In genomic region chr1:174159253-174160108, GRCh38 we compare ENCODE assay signal across 8 cellular contexts. TPM values are rescaled to one million over a fixed set of nuclear protein-coding genes. Genes with fewer than 3 reads are reported as not detected.
DNase-seq lines count a peak whose midpoint lies in the region; ATAC-seq and TF ChIP-seq lines count a peak whose summit lies in the region.

RABGAP1L (plus strand) TSS chr1:174159520.

- TF ChIP-seq POLR2A in Peyer's patch (IDR thresholded peaks at IDR 0.05), result peak; percentile 94 to 96

- H3K27ac ChIP-seq in KMS-11 (peak within 1 kb of the TSS; percentile 66), Peyer's patch (peak within 1 kb of the TSS; percentile 90 to 100 (median 98)), muscle layer of colon (ENCODE audit: low read depth, low read length) (peak within 1 kb of the TSS; percentile 87)

- no peaks in the 10 kb centered on the region for H3K9me3 ChIP-seq in Peyer's patch
- H3K9me3 ChIP-seq in muscle layer of colon (ENCODE audit: low read length), result no peaks in the 10 kb centered on the region

- no peaks in the 10 kb centered on the region for H4K20me1 ChIP-seq in KMS-11 (ENCODE audit: insufficient read depth)

- H3K9ac ChIP-seq in KMS-11 (peak within 1 kb of the TSS; percentile 76), muscle layer of colon (ENCODE audit: low read length) (peak within 1 kb of the TSS; percentile 66)

- DNase-seq in DMS53 (lab: John Stamatoyannopoulos, UW) (peak; percentile 98), Peyer's patch (peak; percentile 91 to 97 (median 96))
- DNase-seq in activated T-cell treated with anti-CD3 and anti-CD28 coated beads, Interleukin-2, amount 50 U/mL, for 48 hours, result peak; percentile 91 to 94
- DNase-seq in stimulated activated CD8-positive, alpha-beta memory T cell treated with anti-CD3 and anti-CD28 coated beads, Interleukin-7, amount 100 ng/mL, for 1 hour (ENCODE audit: low read depth in 2 of 2), result peak; percentile 84 to 87

- H3K4me3 ChIP-seq in KMS-11 (IDR thresholded peaks at IDR 0.05; ENCODE audit: insufficient read depth, low read depth, low read length), result peak within 1 kb of the TSS; percentile 94
- peak within 1 kb of the TSS; percentile 77 to 95 (median 91) for H3K4me3 ChIP-seq in Peyer's patch
- peak within 1 kb of the TSS; percentile 63 to 85 for H3K4me3 ChIP-seq in muscle layer of colon (ENCODE audit: low read depth in 1 of 2, low read length in 2 of 2)

- H3K79me2 ChIP-seq in KMS-11 (ENCODE audit: insufficient read depth, low read depth), result peaks cover 40% of the 10 kb centered on the region

- H3K27me3 ChIP-seq in KMS-11 (ENCODE audit: insufficient read depth, low read depth), result no peaks in the 10 kb centered on the region
- no peaks in the 10 kb centered on the region for H3K27me3 ChIP-seq in Peyer's patch
- no peaks in the 10 kb centered on the region for H3K27me3 ChIP-seq in muscle layer of colon (ENCODE audit: control insufficient read depth in 1 of 2, insufficient read depth in 2 of 2, low read length in 2 of 2)

- no peaks in the 10 kb centered on the region for H3K36me3 ChIP-seq in KMS-11 (ENCODE audit: insufficient read depth)
- no peaks in the 10 kb centered on the region for H3K36me3 ChIP-seq in Peyer's patch
- H3K36me3 ChIP-seq in muscle layer of colon (ENCODE audit: insufficient read depth, low read length), result no peaks in the 10 kb centered on the region

- peaks cover 72% of the 10 kb centered on the region for H3K4me1 ChIP-seq in KMS-11 (ENCODE audit: low read depth, poor library complexity, severe bottlenecking)
- H3K4me1 ChIP-seq in Peyer's patch, result peaks cover 0 to 14% (median 6%) of the 10 kb centered on the region in 4 donors
- peaks cover 5% of the 10 kb centered on the region for H3K4me1 ChIP-seq in muscle layer of colon (ENCODE audit: insufficient read depth, low read length)

- peak; percentile 73 for ATAC-seq in GM21737 (IDR thresholded peaks at IDR 0.05; ENCODE audit: unreplicated experiment)
- peak; percentile 98 for ATAC-seq in esophagus mucosa

- TF ChIP-seq CTCF in KMS-11 (conservative IDR thresholded peaks at IDR 0.05; ENCODE audit: low read depth, low read length) (no peak), Peyer's patch (IDR thresholded peaks at IDR 0.05) (no peak)

- H3K4me2 ChIP-seq in KMS-11, result peak within 1 kb of the TSS; percentile 87

- H2AFZ ChIP-seq in KMS-11 (ENCODE audit: low read depth), result peak within 1 kb of the TSS; percentile 80

RNA-seq across cellular contexts. Expression of gene RABGAP1L, which starts in this region (rescaled TPM):
- total RNA-seq in Peyer's patch (100 to 1,000 TPM; 170 to 282 (median 182) TPM), esophagus mucosa (25.3 TPM)

Comparison
In these comparisons a context has a peak if more than half of its experiments do, and no peak if none do; other contexts are left out.
1. Peak in every context shown above with its lines: DNase-seq, ATAC-seq, H3K4me3 ChIP-seq and H3K27ac ChIP-seq.